Comparison of ENCODE assay signal across 13 cellular contexts in the genomic region with DNA sequence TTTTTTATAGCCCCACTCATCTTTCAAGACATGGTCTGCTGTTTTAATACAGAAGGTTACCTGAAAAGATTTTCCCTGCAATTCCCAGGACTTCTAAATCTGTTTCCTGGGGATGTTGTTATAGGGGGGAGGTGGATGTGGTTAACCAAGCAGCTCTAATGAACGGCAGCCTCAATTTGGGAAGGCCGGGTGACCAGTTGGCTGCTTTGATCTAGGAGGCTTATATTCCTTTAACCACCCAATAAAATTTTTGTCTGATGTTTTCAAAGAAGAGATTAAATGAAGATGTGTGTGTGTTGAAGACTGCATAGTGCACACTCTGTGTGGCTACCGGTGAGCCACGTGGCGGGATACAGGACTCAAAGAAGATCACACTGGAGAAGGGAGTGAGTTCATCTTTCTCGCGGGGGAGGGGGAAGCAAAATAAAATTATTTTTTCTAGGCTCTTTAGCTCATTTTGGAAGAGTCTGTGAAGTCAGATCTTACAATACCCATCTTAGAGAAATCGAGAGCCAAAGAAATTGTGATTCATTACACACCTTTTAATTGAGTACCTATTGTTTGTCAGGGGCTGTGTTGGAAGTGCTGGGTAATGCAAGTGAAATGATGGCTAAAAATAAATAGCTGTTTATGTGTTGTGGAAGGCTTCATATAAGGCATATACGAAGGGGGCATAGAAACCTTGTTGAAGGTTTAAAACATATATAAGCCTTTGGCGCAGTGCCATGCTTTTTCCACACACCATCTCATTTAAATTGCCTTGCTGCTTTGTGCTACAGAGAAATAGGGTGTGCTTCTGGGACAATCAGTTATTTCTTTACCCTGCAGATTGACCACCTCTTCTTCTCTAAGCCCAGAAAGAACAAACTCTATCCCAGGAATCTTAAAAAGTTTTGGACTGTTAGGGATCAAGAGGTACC. TPM values are rescaled to one million over a fixed set of nuclear protein-coding genes. Genes with fewer than 3 reads are reported as not detected.
DNase-seq lines count a peak whose midpoint lies in the region; ATAC-seq, FAIRE-seq and TF ChIP-seq lines count a peak whose summit lies in the region.
"Had no signal": no experiment of that assay in that cellular context is flagged by ENCODE, and none has a peak within 500 bp of the region (broad histone marks: within the 10 kb centered on the region; RNA-seq: fewer than 3 reads in every experiment).

No MANE protein-coding gene starts in this region.

- H3K4me3 ChIP-seq in endothelial cell of umbilical vein (replicated peaks in 1 of 3; ENCODE audit: insufficient read depth in 1 of 3, low read depth in 1 of 3, low read length in 3 of 3) (no peak overlapping the region), skin epidermis (no peak overlapping the region)
- H3K4me3 ChIP-seq: A549, cardiac muscle cell, mucosa of descending colon had no signal

- peak; percentile 50 for DNase-seq in activated CD4-positive, alpha-beta T cell treated with anti-CD3 and anti-CD28 coated beads for 36 hours
- no peak for DNase-seq in activated CD4-positive, alpha-beta T cell treated with anti-CD3 and anti-CD28 coated beads, Interleukin-2, amount 50 U/mL, for 4 hours
- DNase-seq in SW480 (ENCODE audit: low spot score) (peak; percentile 98), endothelial cell of umbilical vein (ENCODE audit: low read depth, low spot score) (peak; percentile 31), C1 segment of cervical spinal cord (lab: John Stamatoyannopoulos, UW) (no peak)
- DNase-seq: HCEC 1CT, mucosa of descending colon, NCI-H1694 had no signal

- peak; percentile 8 for TF ChIP-seq POLR2A in endothelial cell of umbilical vein (IDR thresholded peaks at IDR 0.05; ENCODE audit: low read depth, low read length)

- H3K4me3 Mint-ChIP-seq in activated CD4-positive, alpha-beta T cell treated with anti-CD3 and anti-CD28 coated beads for 36 hours, result peak overlapping the region; percentile 66

- H4K20me1 ChIP-seq in endothelial cell of umbilical vein (replicated peaks; ENCODE audit: control insufficient read depth, extremely low read depth, insufficient read depth, low read length), result no peaks in the 10 kb centered on the region

- no peak for FAIRE-seq in endothelial cell of umbilical vein (lab: Jason Lieb, UNC)
- FAIRE-seq: A549 had no signal

- H3K4me2 ChIP-seq in endothelial cell of umbilical vein (ENCODE audit: insufficient read depth, low read length), result peak overlapping the region; percentile 90
- H3K4me2 ChIP-seq: A549 had no signal

- ATAC-seq in activated CD4-positive, alpha-beta T cell treated with anti-CD3 and anti-CD28 coated beads for 36 hours, result peak; percentile 52
- ATAC-seq in HG03439 (IDR thresholded peaks at IDR 0.05; ENCODE audit: unreplicated experiment), result no peak
- no peak for ATAC-seq in GM21515 (IDR thresholded peaks at IDR 0.05; ENCODE audit: unreplicated experiment)
- ATAC-seq: A549, mucosa of descending colon had no signal

- peaks cover 22% of the 10 kb centered on the region for H3K36me3 Mint-ChIP-seq in activated CD4-positive, alpha-beta T cell treated with anti-CD3 and anti-CD28 coated beads for 36 hours (ENCODE audit: low read depth)

- intact Hi-C loops in activated CD4-positive, alpha-beta T cell treated with anti-CD3 and anti-CD28 coated beads for 36 hours (cut with DNase I, micrococcal nuclease), result loop anchor here (1.0 to 10.0 kb wide), 7 partner anchors 35 to 358 kb away; partner anchors contain the start of genes AMDHD1 (in 1 of the 2), CCDC38 (in 1 of the 2) and SNRPF (in 1 of the 2)
- intact Hi-C loops in endothelial cell of umbilical vein (cut with micrococcal nuclease), result no loop called here

- H3K9me3 Mint-ChIP-seq in activated CD4-positive, alpha-beta T cell treated with anti-CD3 and anti-CD28 coated beads for 36 hours (ENCODE audit: low read depth), result no peaks in the 10 kb centered on the region

- H3K4me1 Mint-ChIP-seq in activated CD4-positive, alpha-beta T cell treated with anti-CD3 and anti-CD28 coated beads for 36 hours, result peaks cover 80% of the 10 kb centered on the region

- H3K79me2 ChIP-seq in endothelial cell of umbilical vein (ENCODE audit: control insufficient read depth, insufficient read depth, low read length), result peaks cover 98% of the 10 kb centered on the region

- CTCF ChIA-PET in activated CD4-positive, alpha-beta T cell treated with anti-CD3 and anti-CD28 coated beads for 36 hours (lab: Charles Lee), result interaction anchor here (0.6 to 8.5 kb wide), 20 partner anchors 9 to 304 kb away, joined by 3 to 80 read pairs (median 4); partner anchors contain the start of gene CDK17
- CTCF ChIA-PET in endothelial cell of umbilical vein (lab: Charles Lee), result interaction anchor here (0.9 to 2.6 kb wide), 5 partner anchors 16 to 304 kb away, joined by 3 to 12 read pairs (median 5); no protein-coding TSS in a partner anchor

- TF ChIP-seq CTCF in endothelial cell of umbilical vein (IDR thresholded peaks at IDR 0.05; ENCODE audit: extremely low read depth in 1 of 2, insufficient read depth in 1 of 2, low read depth in 1 of 2, low read length in 2 of 2), result no peak

- H3K27me3 ChIP-seq in endothelial cell of umbilical vein (ENCODE audit: control insufficient read depth in 2 of 2, insufficient read depth in 2 of 2, low read length in 2 of 2), result no peaks in the 10 kb centered on the region
- H3K27me3 ChIP-seq: cardiac muscle cell had no signal

- no peaks in the 10 kb centered on the region for H3K9me1 ChIP-seq in endothelial cell of umbilical vein (replicated peaks; ENCODE audit: control insufficient read depth, extremely low read depth, insufficient read depth, low read length)

- peak overlapping the region; percentile 62 for H3K9ac ChIP-seq in endothelial cell of umbilical vein (replicated peaks; ENCODE audit: extremely low read depth, insufficient read depth, low read length)

- peaks cover 14 to 16% of the 10 kb centered on the region in 2 experiments for H3K36me3 ChIP-seq in endothelial cell of umbilical vein (ENCODE audit: control insufficient read depth in 2 of 2, extremely low read depth in 1 of 2, insufficient read depth in 2 of 2, low read length in 2 of 2)
- H3K36me3 ChIP-seq: cardiac muscle cell had no signal

- peaks cover 97% of the 10 kb centered on the region for H3K4me1 ChIP-seq in endothelial cell of umbilical vein (ENCODE audit: control insufficient read depth, extremely low read depth, insufficient read depth, low read length)

- dilution Hi-C loops in endothelial cell of umbilical vein (cut with MboI; ENCODE audit: extremely low pct_ligation_motif_present, low sequenced_read_pairs), result no loop called here

- H3K27me3 Mint-ChIP-seq in activated CD4-positive, alpha-beta T cell treated with anti-CD3 and anti-CD28 coated beads for 36 hours, result no peaks in the 10 kb centered on the region

- H3K27ac ChIP-seq in endothelial cell of umbilical vein (ENCODE audit: insufficient read depth, low read depth, low read length) (peak overlapping the region; percentile 82), skin epidermis (peak overlapping the region in 17 of 21 experiments; percentile 0 to 81 (median 37))
- H3K27ac ChIP-seq: cardiac muscle cell had no signal

- POLR2A ChIA-PET in activated CD4-positive, alpha-beta T cell treated with anti-CD3 and anti-CD28 coated beads for 36 hours (lab: Charles Lee), result interaction anchor here (0.6 to 1.0 kb wide), 6 partner anchors 14 to 147 kb away, joined by 3 to 11 read pairs (median 4); no protein-coding TSS in a partner anchor
- POLR2A ChIA-PET in endothelial cell of umbilical vein (lab: Charles Lee), result interaction anchor here (0.6 kb wide), 1 partner anchor 11 kb away, joined by 3 read pairs; no protein-coding TSS in a partner anchor

- no peak overlapping the region for H2AFZ ChIP-seq in endothelial cell of umbilical vein (ENCODE audit: low read depth, low read length)

- no peaks in the 10 kb centered on the region for H3K9me3 ChIP-seq in endothelial cell of umbilical vein (replicated peaks; ENCODE audit: control insufficient read depth, insufficient read depth, low read length)
- H3K9me3 ChIP-seq: A549, mucosa of descending colon had no signal

- BruUV-seq in endothelial cell of umbilical vein (replicated peaks; lab: Mats Ljungman, UMichigan), result no TSS peak

- H3K27ac Mint-ChIP-seq in activated CD4-positive, alpha-beta T cell treated with anti-CD3 and anti-CD28 coated beads for 36 hours, result peak overlapping the region; percentile 87

TF ChIP-seq in endothelial cell of umbilical vein, 7 proteins besides CTCF, POLR2A, EP300 and RAD21:
- no peak for TF ChIP-seq POLR2AphosphoS5 (IDR thresholded peaks at IDR 0.05; ENCODE audit: insufficient read depth, low read depth, low read length)
- TF ChIP-seq MYC (IDR thresholded peaks at IDR 0.05; ENCODE audit: low read depth, low read length), result no peak

RNA-seq across cellular contexts. Expression of gene ELK3, which starts 18.5 kb away (rescaled TPM):
- total RNA-seq in activated CD4-positive, alpha-beta T cell treated with anti-CD3 and anti-CD28 coated beads for 36 hours, result 10 to 100 TPM; 17.0 to 17.4 TPM
- total RNA-seq in endothelial cell of umbilical vein, result 128 and 132 TPM in 2 replicates
- 51.4 and 64.8 TPM in 2 replicates for polyA plus RNA-seq in endothelial cell of umbilical vein
- polyA plus RNA-seq in endothelial cell of umbilical vein (2011; cell fraction: cytosol; rRNA removed), result 65.6 and 73.3 TPM in 2 replicates
- polyA plus RNA-seq in endothelial cell of umbilical vein (2011; cell fraction: nucleus; rRNA removed), result 55.3 and 57.1 TPM in 2 replicates
- polyA plus RNA-seq in endothelial cell of umbilical vein (2012), result 123 and 151 TPM in 2 replicates
- polyA minus RNA-seq in endothelial cell of umbilical vein, result 66.8 and 84.1 TPM in 2 replicates
- polyA minus RNA-seq in endothelial cell of umbilical vein (2011; cell fraction: cytosol; rRNA and poly(A)+ RNA removed), result 6.1 TPM
- 76.7 and 83.6 TPM in 2 replicates for polyA minus RNA-seq in endothelial cell of umbilical vein (2011; cell fraction: nucleus; rRNA and poly(A)+ RNA removed)

Comparison
In these comparisons a context has a peak if more than half of its experiments do, and no peak if none do; other contexts are left out.
1. DNase-seq: peak in activated CD4-positive, alpha-beta T cell treated with anti-CD3 and anti-CD28 coated beads for 36 hours (single experiment), SW480 (single experiment) and endothelial cell of umbilical vein (single experiment); none in activated CD4-positive, alpha-beta T cell treated with anti-CD3 and anti-CD28 coated beads, Interleukin-2, amount 50 U/mL, for 4 hours (0 of 2) and C1 segment of cervical spinal cord (0 of 14).